Comparison of ENCODE assay signal across 8 cellular contexts in genomic region chr2:36597003-36597531, GRCh38. TPM values are rescaled to one million over a fixed set of nuclear protein-coding genes. Genes with fewer than 3 reads are reported as not detected.
A peak's percentile ranks its signal among the peaks of the same experiment; 100 is the strongest.
DNase-seq lines count a peak whose midpoint lies in the region; ATAC-seq and TF ChIP-seq lines count a peak whose summit lies in the region.

No MANE protein-coding gene starts in this region.

- H3K4me3 ChIP-seq in GM06990 (replicated peaks; ENCODE audit: low read depth, low read length) (peak overlapping the region; percentile 82), Panc1 (ENCODE audit: low read depth in 2 of 2, low read length in 2 of 2) (peak overlapping the region; percentile 95 to 96), esophagus (ENCODE audit: low read depth in 1 of 2, low read length in 2 of 2) (peak overlapping the region; percentile 79 to 87), trophoblast cell (ENCODE audit: low read depth, low read length) (peak overlapping the region; percentile 87)

- H3K14ac ChIP-seq in trophoblast cell (ENCODE audit: low read length) = peak overlapping the region; percentile 99

- H2AFZ ChIP-seq in trophoblast cell (ENCODE audit: insufficient read depth, low read length, poor library complexity) = peak overlapping the region; percentile 90

- H4K12ac ChIP-seq in trophoblast cell (ENCODE audit: low read depth, low read length) = peak overlapping the region; percentile 23

- H4K8ac ChIP-seq in trophoblast cell (ENCODE audit: low read depth, low read length) = peak overlapping the region; percentile 98

- peak overlapping the region; percentile 98 for H3K18ac ChIP-seq in trophoblast cell (ENCODE audit: low read length)

- H2BK12ac ChIP-seq in trophoblast cell (ENCODE audit: low read length) = no peak overlapping the region

- peak overlapping the region; percentile 96 for H2BK120ac ChIP-seq in trophoblast cell (ENCODE audit: insufficient read depth, low read length, poor library complexity)

- H2BK5ac ChIP-seq in trophoblast cell (ENCODE audit: low read depth, low read length, poor library complexity) = no peak overlapping the region

- H4K91ac ChIP-seq in trophoblast cell (ENCODE audit: low read depth, low read length) = peak overlapping the region; percentile 98

- peaks cover 13% of the 10 kb centered on the region for H3K4me1 ChIP-seq in Panc1 (ENCODE audit: control insufficient read depth, insufficient read depth, low read length)
- peaks cover 3 to 4% of the 10 kb centered on the region in 2 donors for H3K4me1 ChIP-seq in esophagus (ENCODE audit: control insufficient read depth in 2 of 2, insufficient read depth in 2 of 2, low read length in 1 of 2)
- H3K4me1 ChIP-seq in trophoblast cell (ENCODE audit: control insufficient read depth in 1 of 2, insufficient read depth in 2 of 2, low read length in 2 of 2) = peaks cover 7 to 10% of the 10 kb centered on the region in 2 experiments

- DNase-seq in GM06990 (ENCODE audit: extremely low read depth, insufficient read length) (no peak), Panc1 (ENCODE audit: low read depth, low spot score) (no peak), trophoblast cell (no peak), ureter (ENCODE audit: low spot score) (no peak), SKM-1 treated with dmso at 0.1 percent for 144 hours (lab: John Stamatoyannopoulos, UW; ENCODE audit: unreplicated experiment) (no peak), dedifferentiated amniotic fluid mesenchymal stem cell (ENCODE audit: extremely low spot score) (no peak)

- H3K4me2 ChIP-seq in trophoblast cell (ENCODE audit: low read length) = peak overlapping the region; percentile 85

- in situ Hi-C loops in Panc1 (cut with HindIII; ENCODE audit: low pct_unique_long_range_greater_than_20kb, low sequenced_read_pairs) = no loop called here

- H3K79me2 ChIP-seq in trophoblast cell (ENCODE audit: control insufficient read depth, insufficient read depth, low read length, poor library complexity) = peaks cover 10% of the 10 kb centered on the region

- H3K36me3 ChIP-seq in GM06990 (ENCODE audit: control insufficient read depth, insufficient read depth, low read length) (peaks cover 1% of the 10 kb centered on the region; the same call in 1 of the 2 replicates), Panc1 (ENCODE audit: control insufficient read depth, insufficient read depth, low read length) (peaks cover 4% of the 10 kb centered on the region; the same call in 1 of the 2 replicates), esophagus (ENCODE audit: control insufficient read depth in 2 of 2, insufficient read depth in 2 of 2, low read length in 1 of 2) (no peaks in the 10 kb centered on the region), trophoblast cell (ENCODE audit: control insufficient read depth in 1 of 2, insufficient read depth in 2 of 2, low read length in 2 of 2) (no peaks in the 10 kb centered on the region)

- WGBS in esophagus, 2 donors = 29 to 30% methylated on average over 19 of the region's 19 CpGs
- WGBS in trophoblast cell (ENCODE audit: extremely low coverage, insufficient coverage, insufficient read length) = no CpG with 5 or more reads among the region's 19 CpGs

- ATAC-seq in Panc1 (peak; percentile 0; the same call in 1 of the 2 replicates), GM19035 (IDR thresholded peaks at IDR 0.05; ENCODE audit: unreplicated experiment) (no peak)

- TF ChIP-seq CTCF in GM06990 (IDR thresholded peaks at IDR 0.05; ENCODE audit: insufficient read depth, low read length, poor library complexity, severe bottlenecking) (no peak), Panc1 (IDR thresholded peaks at IDR 0.05) (no peak)

- no peaks in the 10 kb centered on the region for H3K27me3 ChIP-seq in GM06990 (replicated peaks; ENCODE audit: control insufficient read depth, insufficient read depth, low read length)
- H3K27me3 ChIP-seq in Panc1 (ENCODE audit: control insufficient read depth, insufficient read depth, low read length) = no peaks in the 10 kb centered on the region
- no peaks in the 10 kb centered on the region for H3K27me3 ChIP-seq in esophagus (ENCODE audit: control insufficient read depth in 1 of 2, insufficient read depth in 2 of 2, low read length in 2 of 2)
- no peaks in the 10 kb centered on the region for H3K27me3 ChIP-seq in trophoblast cell (ENCODE audit: insufficient read depth, low read length)

- BruUV-seq in Panc1 (replicated peaks; lab: Mats Ljungman, UMichigan) = TSS peak; percentile 78

- no peak overlapping the region for H3K23ac ChIP-seq in trophoblast cell (ENCODE audit: low read length)

- H3K79me1 ChIP-seq in trophoblast cell (ENCODE audit: low read length) = peaks cover 8% of the 10 kb centered on the region

- intact Hi-C loops in Panc1 (cut with micrococcal nuclease; ENCODE audit: unreplicated experiment) = no loop called here

- peak overlapping the region; percentile 74 for H3K9ac ChIP-seq in trophoblast cell (ENCODE audit: low read length)

- peak overlapping the region; percentile 93 for H3K27ac ChIP-seq in Panc1 (ENCODE audit: low read length)
- H3K27ac ChIP-seq in esophagus (ENCODE audit: low read depth in 2 of 2, low read length in 1 of 2) = no peak overlapping the region
- peak overlapping the region; percentile 21 for H3K27ac ChIP-seq in trophoblast cell (ENCODE audit: low read depth, low read length)

- peaks cover 3% of the 10 kb centered on the region; the same call in 1 of the 2 replicates for H3K9me3 ChIP-seq in Panc1 (ENCODE audit: control insufficient read depth, insufficient read depth, low read depth, low read length)
- H3K9me3 ChIP-seq in esophagus (ENCODE audit: control insufficient read depth in 2 of 2, insufficient read depth in 1 of 2, low read depth in 1 of 2, low read length in 1 of 2) = no peaks in the 10 kb centered on the region
- H3K9me3 ChIP-seq in trophoblast cell (ENCODE audit: insufficient read depth, low read depth, low read length) = no peaks in the 10 kb centered on the region

- peak overlapping the region; percentile 44 for H3K4ac ChIP-seq in trophoblast cell (ENCODE audit: low read depth, low read length)

- CTCF ChIA-PET in Panc1 (lab: Charles Lee) = interaction anchor here (0.9 kb wide), 1 partner anchor 75 kb away, joined by 3 read pairs; no protein-coding TSS in a partner anchor

- POLR2A ChIA-PET in Panc1 (lab: Charles Lee) = no interaction called here

- no peak overlapping the region for H2AK5ac ChIP-seq in trophoblast cell (ENCODE audit: low read length)

RNA-seq across cellular contexts. Expression of gene FEZ2, which starts 0.9 kb away (rescaled TPM):
- total RNA-seq in Panc1 (2021; ENCODE audit: unreplicated experiment) (51.1 TPM), ureter (56.9 TPM)
- polyA plus RNA-seq in Panc1 (2012; ENCODE audit: insufficient read length) = 37.1 TPM
- 10 to 100 TPM in 1 of 2 donors, 1 to 10 TPM in 1; 8.6 to 11.7 TPM for polyA plus RNA-seq in esophagus
- polyA plus RNA-seq in trophoblast cell (2013) = 85.6 and 85.8 TPM in 2 replicates

Comparison
In these comparisons a context has a peak if more than half of its experiments do, and no peak if none do; other contexts are left out.
1. H3K27ac ChIP-seq: peak in Panc1 (single experiment) and trophoblast cell (single experiment); none in esophagus (0 of 2).
2. Peak in every context shown above with its lines, with median percentiles within 50 percentile points of each other: H3K4me3 ChIP-seq.